In the genomic region with DNA sequence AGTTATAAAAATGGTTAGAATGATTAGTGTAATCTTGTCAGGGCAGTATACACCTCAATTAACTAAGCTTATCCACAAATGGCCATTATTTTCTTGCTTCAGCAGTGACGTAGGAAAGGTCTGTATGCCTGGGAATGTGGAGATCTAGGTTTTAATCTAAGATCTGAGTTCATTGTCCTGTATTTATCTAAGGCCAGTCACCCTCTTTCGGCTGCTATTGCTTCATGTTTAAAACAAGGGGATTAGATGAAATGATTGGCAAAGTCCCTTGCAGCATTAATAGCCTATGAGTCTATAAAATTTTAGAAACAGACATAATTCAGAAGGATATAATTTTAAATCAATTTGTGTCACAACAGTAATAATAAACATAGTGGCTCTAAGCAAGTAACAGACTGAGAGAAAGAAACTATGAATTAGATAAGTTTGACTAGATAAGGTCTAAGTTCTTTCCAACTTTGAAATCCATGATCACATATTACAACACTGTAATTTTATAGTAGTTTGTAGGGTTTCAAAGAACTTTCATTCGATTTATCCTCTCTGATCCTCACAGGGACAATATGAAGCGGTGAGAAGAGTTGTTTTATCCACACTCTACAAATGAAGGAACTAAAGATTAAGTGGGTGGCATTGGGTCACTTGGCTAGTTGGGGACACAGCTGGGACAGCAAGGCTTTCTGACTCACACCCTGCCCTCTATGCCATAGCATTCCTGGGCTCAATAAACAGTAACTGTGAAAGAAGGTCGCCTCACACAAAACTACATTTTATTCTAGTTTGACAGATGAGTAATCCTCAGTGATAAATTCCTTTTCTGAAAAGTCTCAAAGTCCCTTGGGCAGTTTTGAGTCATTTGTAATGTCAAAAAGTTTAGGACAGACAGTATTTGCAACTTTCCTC, we compare ENCODE assay signal across 13 cellular contexts.
DNase-seq lines count a peak whose midpoint lies in the region; ATAC-seq, FAIRE-seq and TF ChIP-seq lines count a peak whose summit lies in the region.
"Had no signal": no experiment of that assay in that cellular context is flagged by ENCODE, and none has a peak within 500 bp of the region (broad histone marks: within the 10 kb centered on the region; RNA-seq: fewer than 3 reads in every experiment).

No MANE protein-coding gene starts in this region.

- H3K4me3 Mint-ChIP-seq in Calu3 (ENCODE audit: low read depth, unreplicated experiment) (no peak overlapping the region), brain (peak overlapping the region in 1 of 5 experiments; percentile 12), mesothelial cell of epicardium (no peak overlapping the region)

- H3K9me3 Mint-ChIP-seq in Calu3 (ENCODE audit: low read depth, unreplicated experiment) (no peaks in the 10 kb centered on the region), brain (peaks cover 0 to 8% (median 3%) of the 10 kb centered on the region in 5 experiments), mesothelial cell of epicardium (no peaks in the 10 kb centered on the region)

- no peak overlapping the region for H3K4me3 ChIP-seq in gastroesophageal sphincter

- H3K27ac Mint-ChIP-seq in Calu3 (ENCODE audit: unreplicated experiment) (peak overlapping the region; percentile 33), brain (peak overlapping the region in 3 of 5 experiments; percentile 39 to 84 (median 63)), mesothelial cell of epicardium (peak overlapping the region; percentile 82)

- CTCF ChIA-PET in Calu3 (lab: Charles Lee) = no interaction called here

- intact Hi-C loops in Calu3 (cut with micrococcal nuclease; ENCODE audit: unreplicated experiment) = loop anchor here (5.0 kb wide), 1 partner anchor 65 kb away; no protein-coding TSS in a partner anchor

- FAIRE-seq in HTR-8/SVneo (lab: Jason Lieb, UNC) = peak; percentile 59

- 54 to 69% methylated on average over 5 of the region's 5 CpGs for WGBS in gastroesophageal sphincter (ENCODE audit: low coverage in 1 of 2), 2 donors

- no peak for TF ChIP-seq POLR2A in gastroesophageal sphincter (IDR thresholded peaks at IDR 0.05)

- TF ChIP-seq EP300 in gastroesophageal sphincter (IDR thresholded peaks at IDR 0.05) = no peak

- H3K4me1 ChIP-seq in gastroesophageal sphincter = peaks cover 0 to 3% (median 0%) of the 10 kb centered on the region in 3 donors

- no peak for TF ChIP-seq CTCF in Calu3 (IDR thresholded peaks at IDR 0.05; ENCODE audit: unreplicated experiment)
- no peak for TF ChIP-seq CTCF in brain (conservative IDR thresholded peaks at IDR 0.05)
- TF ChIP-seq CTCF in mesothelial cell of epicardium (IDR thresholded peaks at IDR 0.05; ENCODE audit: unreplicated experiment) = no peak
- TF ChIP-seq CTCF in gastroesophageal sphincter (IDR thresholded peaks at IDR 0.05) = no peak

- peak overlapping the region in 1 of 4 donors; percentile 44 for H3K27ac ChIP-seq in gastroesophageal sphincter

- H3K4me1 Mint-ChIP-seq in Calu3 (ENCODE audit: low read depth, unreplicated experiment) (peaks cover 21% of the 10 kb centered on the region), brain (peaks cover 17% of the 10 kb centered on the region), mesothelial cell of epicardium (peaks cover 18% of the 10 kb centered on the region)

- no peak for ATAC-seq in gastroesophageal sphincter
- ATAC-seq in GM21381 (IDR thresholded peaks at IDR 0.05; ENCODE audit: unreplicated experiment) = no peak
- ATAC-seq in HG03135 (IDR thresholded peaks at IDR 0.05; ENCODE audit: unreplicated experiment) = no peak

- no peaks in the 10 kb centered on the region for H3K27me3 ChIP-seq in gastroesophageal sphincter

- no TSS peak for BruUV-seq in Calu3 (replicated peaks; lab: Mats Ljungman, UMichigan)

- no peaks in the 10 kb centered on the region for H3K9me3 ChIP-seq in gastroesophageal sphincter

- DNase-seq in Calu3 (peak; percentile 51), HTR-8/SVneo (ENCODE audit: insufficient read length, low spot score) (peak; percentile 67), mesothelial cell of epicardium (ENCODE audit: low spot score in 2 of 2, unreplicated experiment in 2 of 2) (no peak), GM19240 (ENCODE audit: insufficient read length, low spot score) (no peak)
- DNase-seq: activated gamma-delta T cell; erythroblast; midbrain; NCI-H1092 treated with DMSO at 0.1 percent for 48 hours; stimulated activated CD4-positive, alpha-beta T cell treated with anti-CD3 and anti-CD28 coated beads, Interleukin-2, amount 100 ng/mL, for 48 hours had no signal

- H3K27me3 Mint-ChIP-seq in Calu3 (ENCODE audit: unreplicated experiment) (no peaks in the 10 kb centered on the region), brain (peaks cover 3% of the 10 kb centered on the region), mesothelial cell of epicardium (ENCODE audit: low read depth) (no peaks in the 10 kb centered on the region)

- H3K36me3 ChIP-seq in gastroesophageal sphincter = no peaks in the 10 kb centered on the region

- H3K36me3 Mint-ChIP-seq in Calu3 (ENCODE audit: insufficient read depth, unreplicated experiment) = no peaks in the 10 kb centered on the region
- no peaks in the 10 kb centered on the region for H3K36me3 Mint-ChIP-seq in brain
- no peaks in the 10 kb centered on the region for H3K36me3 Mint-ChIP-seq in mesothelial cell of epicardium

Comparison
In these comparisons a context has a peak if more than half of its experiments do, and no peak if none do; other contexts are left out.
1. DNase-seq: peak in Calu3 (single experiment) and HTR-8/SVneo (single experiment); none in mesothelial cell of epicardium (0 of 2) and GM19240 (single experiment).
2. Peak in every context shown above with its lines, with median percentiles within 50 percentile points of each other: H3K27ac Mint-ChIP-seq.